ENCODE assay signal across 8 cellular contexts in genomic region chr5:87268126-87268969, GRCh38. TPM values are rescaled to one million over a fixed set of nuclear protein-coding genes. Genes with fewer than 3 reads are reported as not detected.
A peak's percentile ranks its signal among the peaks of the same experiment; 100 is the strongest.
DNase-seq lines count a peak whose midpoint lies in the region; ATAC-seq, FAIRE-seq and TF ChIP-seq lines count a peak whose summit lies in the region.

No MANE protein-coding gene starts in this region.

- intact Hi-C loops in CD14-positive monocyte (cut with micrococcal nuclease), result loop anchor here (10.0 kb wide), 1 partner anchor 146 kb away; the partner anchor contains the start of gene CCNH (in 2 of the 2)

- H3K4me1 ChIP-seq in Peyer's patch (peaks cover 0 to 15% (median 2%) of the 10 kb centered on the region in 4 donors), stomach smooth muscle (ENCODE audit: control insufficient read depth, insufficient read depth, low read length) (peaks cover 7% of the 10 kb centered on the region)

- H3K9me3 Mint-ChIP-seq in CD14-positive monocyte, result no peaks in the 10 kb centered on the region

- TF ChIP-seq RAD21 in neural cell (conservative IDR thresholded peaks at IDR 0.05), result no peak

- no peak for FAIRE-seq in GM19239 (lab: Jason Lieb, UNC)

- peak overlapping the region; percentile 86 to 94 (median 90) for H3K27ac ChIP-seq in Peyer's patch
- H3K27ac ChIP-seq in neural cell (ENCODE audit: low read length), result peak overlapping the region; percentile 93
- H3K27ac ChIP-seq in stomach smooth muscle (ENCODE audit: low read length), result peak overlapping the region; percentile 74

- H3K4me3 Mint-ChIP-seq in CD14-positive monocyte, result peak overlapping the region; percentile 97 to 100

- DNase-seq in CD14-positive monocyte (ENCODE audit: low spot score) (peak; percentile 62), GM19239 (ENCODE audit: insufficient read length, low spot score) (peak; percentile 41), Peyer's patch (peak; percentile 73 to 84 (median 82)), foreskin fibroblast (peak; percentile 51 to 81)
- DNase-seq in activated gamma-delta T cell treated with anti-CD3 and anti-CD28 coated beads, Interleukin-2, amount 50 U/mL, for 16 hours (ENCODE audit: low read depth), result peak; percentile 53

- ATAC-seq in HG03378 (IDR thresholded peaks at IDR 0.05; ENCODE audit: unreplicated experiment), result peak; percentile 59

- H3K9ac ChIP-seq in neural cell (ENCODE audit: low read length), result peak overlapping the region; percentile 93
- H3K9ac ChIP-seq in stomach smooth muscle (ENCODE audit: low read length in 2 of 2), result peak overlapping the region; percentile 81 to 95

- H3K4me1 Mint-ChIP-seq in CD14-positive monocyte, result peaks cover 29% of the 10 kb centered on the region

- no peaks in the 10 kb centered on the region for H4K20me1 ChIP-seq in neural cell (ENCODE audit: insufficient read depth)

- H3K27me3 ChIP-seq in Peyer's patch, result no peaks in the 10 kb centered on the region
- no peaks in the 10 kb centered on the region for H3K27me3 ChIP-seq in neural cell (ENCODE audit: insufficient read depth, low read depth, low read length)
- no peaks in the 10 kb centered on the region for H3K27me3 ChIP-seq in stomach smooth muscle (ENCODE audit: control insufficient read depth in 1 of 2, insufficient read depth in 2 of 2, low read length in 2 of 2)

- peaks cover 0 to 3% (median 0%) of the 10 kb centered on the region in 3 donors for H3K36me3 ChIP-seq in Peyer's patch
- H3K36me3 ChIP-seq in neural cell (ENCODE audit: insufficient read depth, low read length), result no peaks in the 10 kb centered on the region
- H3K36me3 ChIP-seq in stomach smooth muscle (ENCODE audit: control insufficient read depth in 2 of 2, insufficient read depth in 2 of 2, low read length in 2 of 2), result no peaks in the 10 kb centered on the region

- TF ChIP-seq POLR2A in Peyer's patch (IDR thresholded peaks at IDR 0.05), result no peak

- H3K27ac Mint-ChIP-seq in CD14-positive monocyte, result peak overlapping the region; percentile 87 to 98 (median 95)

- peaks cover 0 to 1% (median 0%) of the 10 kb centered on the region in 3 donors for H3K27me3 Mint-ChIP-seq in CD14-positive monocyte (ENCODE audit: low read depth in 3 of 3)

- TF ChIP-seq CTCF in CD14-positive monocyte (IDR thresholded peaks at IDR 0.05) (no peak), Peyer's patch (IDR thresholded peaks at IDR 0.05) (no peak), foreskin fibroblast (IDR thresholded peaks at IDR 0.05; ENCODE audit: low read depth, low read length) (no peak), neural cell (IDR thresholded peaks at IDR 0.05; ENCODE audit: poor library complexity, severe bottlenecking) (no peak)

- TF ChIP-seq EP300 in neural cell (conservative IDR thresholded peaks at IDR 0.05; ENCODE audit: poor library complexity, severe bottlenecking), result no peak

- peaks cover 2 to 12% of the 10 kb centered on the region in 2 donors for H3K36me3 Mint-ChIP-seq in CD14-positive monocyte

- peaks cover 49% of the 10 kb centered on the region for H3K79me2 ChIP-seq in neural cell (replicated peaks; ENCODE audit: insufficient read depth, low read length)

- no peaks in the 10 kb centered on the region for H3F3A ChIP-seq in neural cell (ENCODE audit: insufficient read depth, low read length, poor library complexity, severe bottlenecking)

- peak overlapping the region; percentile 81 for H3K4me2 ChIP-seq in neural cell (ENCODE audit: low read length)

- peak overlapping the region; percentile 77 for H2AFZ ChIP-seq in neural cell (ENCODE audit: low read depth, low read length)

- no peaks in the 10 kb centered on the region for H3K9me2 ChIP-seq in neural cell (ENCODE audit: insufficient read depth, low read length)

- H3K4me3 ChIP-seq in Peyer's patch, result peak overlapping the region; percentile 88 to 95 (median 91)
- peak overlapping the region; percentile 67 to 97 for H3K4me3 ChIP-seq in foreskin fibroblast (ENCODE audit: low read depth in 1 of 2, low read length in 2 of 2)
- H3K4me3 ChIP-seq in neural cell (ENCODE audit: low read length), result peak overlapping the region; percentile 89
- peak overlapping the region; percentile 85 to 95 for H3K4me3 ChIP-seq in stomach smooth muscle (ENCODE audit: low read length in 2 of 2)

- no peaks in the 10 kb centered on the region for H3K9me3 ChIP-seq in Peyer's patch
- H3K9me3 ChIP-seq in neural cell (ENCODE audit: low read length), result no peaks in the 10 kb centered on the region
- no peaks in the 10 kb centered on the region for H3K9me3 ChIP-seq in stomach smooth muscle (ENCODE audit: control insufficient read depth in 2 of 2, low read length in 2 of 2)

TF ChIP-seq in neural cell, 6 proteins besides CTCF, POLR2A, EP300 and RAD21:
- TF ChIP-seq REST (IDR thresholded peaks at IDR 0.05; ENCODE audit: borderline replicate concordance), result no peak
- TF ChIP-seq TAF1 (IDR thresholded peaks at IDR 0.05; ENCODE audit: low read depth), result no peak
- TF ChIP-seq SMC3 (conservative IDR thresholded peaks at IDR 0.05; ENCODE audit: poor library complexity), result no peak
- TF ChIP-seq POLR2AphosphoS5 (IDR thresholded peaks at IDR 0.05), result no peak
- peak; percentile 70 for TF ChIP-seq MXI1 (conservative IDR thresholded peaks at IDR 0.05; ENCODE audit: poor library complexity, severe bottlenecking)
TF ChIP-seq in neural cell: peak in this region for 1.

RNA-seq across cellular contexts. Expression of gene RASA1, which starts 0.7 kb away (rescaled TPM):
- polyA plus RNA-seq in CD14-positive monocyte, result 1 to 10 TPM; 2.1 to 4.0 TPM
- 10 to 100 TPM; 20.9 to 52.0 (median 23.5) TPM for total RNA-seq in Peyer's patch
- polyA plus RNA-seq in neural cell, result 68.3 and 72.8 TPM in 2 replicates
- polyA minus RNA-seq in neural cell, result 67.2 and 70.3 TPM in 2 replicates

Comparison
In these comparisons a context has a peak if more than half of its experiments do, and no peak if none do; other contexts are left out.
1. Peak in every context shown above with its lines: DNase-seq, ATAC-seq, H3K4me3 ChIP-seq and H3K27ac ChIP-seq.
2. RNA of gene RASA1, which starts 0.7 kb away (polyA plus RNA-seq): 68.3 to 72.8 TPM in neural cell; 2.1 to 4.0 TPM in CD14-positive monocyte; every median in the first group is over 10 times any median in the second.